In genomic region chr10:109956454-109957091, GRCh38 we compare ENCODE assay signal across 8 cellular contexts. TPM values are rescaled to one million over a fixed set of nuclear protein-coding genes. Genes with fewer than 3 reads are reported as not detected.
A peak's percentile ranks its signal among the peaks of the same experiment; 100 is the strongest.
DNase-seq lines count a peak whose midpoint lies in the region; ATAC-seq and TF ChIP-seq lines count a peak whose summit lies in the region.

No MANE protein-coding gene starts in this region.

- 84 to 88% methylated on average over 2 of the region's 2 CpGs for WGBS in esophagus squamous epithelium, 2 donors
- 91 to 98% (median 93%) methylated on average over 2 of the region's 2 CpGs for WGBS in psoas muscle, 3 donors

- peak; percentile 73 to 77 for ATAC-seq in activated T-cell treated with anti-CD3 and anti-CD28 coated beads, Interleukin-2, amount 50 U/mL, for 4 hours
- peak; percentile 75 for ATAC-seq in GM21360 (IDR thresholded peaks at IDR 0.05; ENCODE audit: unreplicated experiment)
- ATAC-seq in HG03439 (IDR thresholded peaks at IDR 0.05; ENCODE audit: unreplicated experiment): peak; percentile 63
- ATAC-seq in psoas muscle: peak in 1 of 4 donors; percentile 47

- H3K27ac ChIP-seq in esophagus squamous epithelium: no peak overlapping the region
- H3K27ac ChIP-seq in psoas muscle: no peak overlapping the region

- H3K27me3 ChIP-seq in esophagus squamous epithelium (no peaks in the 10 kb centered on the region), psoas muscle (ENCODE audit: insufficient read depth in 3 of 3, low read length in 2 of 3) (no peaks in the 10 kb centered on the region)

- no peaks in the 10 kb centered on the region for H3K9me3 ChIP-seq in esophagus squamous epithelium
- no peaks in the 10 kb centered on the region for H3K9me3 ChIP-seq in psoas muscle

- peaks cover 2% of the 10 kb centered on the region for H3K27me3 Mint-ChIP-seq in activated T-cell treated with anti-CD3 and anti-CD28 coated beads, Interleukin-2, amount 50 U/mL, for 4 hours (ENCODE audit: low read depth)

- no peaks in the 10 kb centered on the region for H3K4me1 Mint-ChIP-seq in activated T-cell treated with anti-CD3 and anti-CD28 coated beads, Interleukin-2, amount 50 U/mL, for 4 hours (ENCODE audit: low read depth)

- H3K4me1 ChIP-seq in esophagus squamous epithelium (peaks cover 0 to 20% (median 0%) of the 10 kb centered on the region in 3 donors), psoas muscle (no peaks in the 10 kb centered on the region)

- H3K36me3 Mint-ChIP-seq in activated T-cell treated with anti-CD3 and anti-CD28 coated beads, Interleukin-2, amount 50 U/mL, for 4 hours (ENCODE audit: insufficient read depth): no peaks in the 10 kb centered on the region

- intact Hi-C loops in esophagus squamous epithelium (cut with DNase I): no loop called here
- intact Hi-C loops in psoas muscle (cut with DNase I): no loop called here
- intact Hi-C loops in posterior cingulate gyrus (cut with DNase I): no loop called here

- H3K9me3 Mint-ChIP-seq in activated T-cell treated with anti-CD3 and anti-CD28 coated beads, Interleukin-2, amount 50 U/mL, for 4 hours: no peaks in the 10 kb centered on the region

- no peaks in the 10 kb centered on the region for H3K36me3 ChIP-seq in esophagus squamous epithelium
- H3K36me3 ChIP-seq in psoas muscle (ENCODE audit: insufficient read depth in 1 of 2, low read depth in 1 of 2): no peaks in the 10 kb centered on the region

- no peak for TF ChIP-seq POLR2A in esophagus squamous epithelium (IDR thresholded peaks at IDR 0.05)

- TF ChIP-seq CTCF in esophagus squamous epithelium (IDR thresholded peaks at IDR 0.05) (peak in 5 of 6 experiments; percentile 26 to 55 (median 38)), psoas muscle (IDR thresholded peaks at IDR 0.05) (peak; percentile 20)

- H3K4me3 ChIP-seq in esophagus squamous epithelium: no peak overlapping the region
- H3K4me3 ChIP-seq in psoas muscle: no peak overlapping the region

- DNase-seq in activated T-cell treated with anti-CD3 and anti-CD28 coated beads, Interleukin-2, amount 50 U/mL, for 4 hours: peak; percentile 5
- no peak for DNase-seq in activated T-cell treated with anti-CD3 and anti-CD28 coated beads for 4 hours
- DNase-seq in SHP77 (lab: John Stamatoyannopoulos, UW): peak; percentile 32 to 57
- no peak for DNase-seq in esophagus squamous epithelium (lab: John Stamatoyannopoulos, UW)
- DNase-seq in psoas muscle: no peak
- DNase-seq in posterior cingulate gyrus: no peak

- no peak overlapping the region for H3K4me3 Mint-ChIP-seq in activated T-cell treated with anti-CD3 and anti-CD28 coated beads, Interleukin-2, amount 50 U/mL, for 4 hours

RNA-seq across cellular contexts. Expression of gene XPNPEP1, which starts 33.3 kb away (rescaled TPM):
- total RNA-seq in activated T-cell treated with anti-CD3 and anti-CD28 coated beads, Interleukin-2, amount 50 U/mL, for 4 hours: 10 to 100 TPM; 57.0 to 62.6 (median 62.4) TPM
- total RNA-seq in esophagus squamous epithelium (10 to 100 TPM; 39.0 to 79.3 (median 60.1) TPM), psoas muscle (10 to 100 TPM; 34.9 to 62.3 (median 43.8) TPM)
- polyA plus RNA-seq in psoas muscle: 10 to 100 TPM; 22.6 to 37.3 (median 29.1) TPM

RNA-seq across cellular contexts. Expression of gene ADD3, which starts 51.2 kb away (rescaled TPM):
- 10 to 100 TPM; 14.5 to 18.8 (median 16.6) TPM for total RNA-seq in activated T-cell treated with anti-CD3 and anti-CD28 coated beads, Interleukin-2, amount 50 U/mL, for 4 hours
- total RNA-seq in esophagus squamous epithelium: 100 to 1,000 TPM in 3 of 4 donors, 10 to 100 TPM in 1; 52.5 to 214 (median 145) TPM
- total RNA-seq in psoas muscle: 10 to 100 TPM in 3 of 4 donors, 1 to 10 TPM in 1; 8.0 to 26.3 (median 14.0) TPM
- 10 to 100 TPM in 1 of 3 donors, 1 to 10 TPM in 2; 4.2 to 24.4 (median 5.9) TPM for polyA plus RNA-seq in psoas muscle

Comparison
In these comparisons a context has a peak if more than half of its experiments do, and no peak if none do; other contexts are left out.
1. DNase-seq: peak in activated T-cell treated with anti-CD3 and anti-CD28 coated beads, Interleukin-2, amount 50 U/mL, for 4 hours (single experiment) and SHP77 (2 of 2); none in activated T-cell treated with anti-CD3 and anti-CD28 coated beads for 4 hours (single experiment), esophagus squamous epithelium (single experiment), psoas muscle (0 of 2) and posterior cingulate gyrus (0 of 10).